ENCODE assay signal across 8 cellular contexts in genomic region chr2:165952600-165953210, GRCh38. TPM values are rescaled to one million over a fixed set of nuclear protein-coding genes. Genes with fewer than 3 reads are reported as not detected.
DNase-seq lines count a peak whose midpoint lies in the region; ATAC-seq, FAIRE-seq and TF ChIP-seq lines count a peak whose summit lies in the region.

No MANE protein-coding gene starts in this region.

- H3K36me3 Mint-ChIP-seq in Caco-2 (ENCODE audit: insufficient read depth, unreplicated experiment): no peaks in the 10 kb centered on the region
- H3K36me3 Mint-ChIP-seq in activated naive CD8-positive, alpha-beta T cell treated with anti-CD3 and anti-CD28 coated beads for 36 hours: peaks cover 5% of the 10 kb centered on the region
- H3K36me3 Mint-ChIP-seq in activated naive CD4-positive, alpha-beta T cell treated with anti-CD3 and anti-CD28 coated beads for 36 hours (ENCODE audit: low read depth): peaks cover 7% of the 10 kb centered on the region

- H4K20me1 ChIP-seq in K562 (replicated peaks; ENCODE audit: control insufficient read depth, insufficient read depth, low read length): no peaks in the 10 kb centered on the region

- no peak for TF ChIP-seq EP300 in K562 (IDR thresholded peaks at IDR 0.05; ENCODE audit: low read length)

- no peak overlapping the region for H2BK12ac ChIP-seq in mesenchymal stem cell (ENCODE audit: low read length in 2 of 2)

- TF ChIP-seq POLR2A in K562 (conservative IDR thresholded peaks at IDR 0.05): no peak

- peaks cover 41% of the 10 kb centered on the region for H3K79me2 ChIP-seq in K562 (ENCODE audit: control insufficient read depth, insufficient read depth, low read length)

- POLR2A ChIA-PET in Caco-2 (lab: Charles Lee) (interaction anchor here (0.7 kb wide), 1 partner anchor 84 kb away, joined by 4 read pairs; no protein-coding TSS in a partner anchor), K562 (lab: Yijun Ruan, JAX) (interaction anchor here (0.6 to 3.1 kb wide), 6 partner anchors 12 to 1379 kb away, joined by 3 to 20 read pairs (median 4); partner anchors contain the start of gene SCN9A)

- no peaks in the 10 kb centered on the region for H3K27me3 Mint-ChIP-seq in Caco-2 (ENCODE audit: insufficient read depth, unreplicated experiment)
- no peaks in the 10 kb centered on the region for H3K27me3 Mint-ChIP-seq in activated naive CD8-positive, alpha-beta T cell treated with anti-CD3 and anti-CD28 coated beads for 36 hours
- H3K27me3 Mint-ChIP-seq in activated naive CD4-positive, alpha-beta T cell treated with anti-CD3 and anti-CD28 coated beads for 36 hours (ENCODE audit: low read depth): no peaks in the 10 kb centered on the region

- H3K9me3 Mint-ChIP-seq in Caco-2 (ENCODE audit: unreplicated experiment): no peaks in the 10 kb centered on the region
- H3K9me3 Mint-ChIP-seq in activated naive CD8-positive, alpha-beta T cell treated with anti-CD3 and anti-CD28 coated beads for 36 hours: no peaks in the 10 kb centered on the region
- no peaks in the 10 kb centered on the region for H3K9me3 Mint-ChIP-seq in activated naive CD4-positive, alpha-beta T cell treated with anti-CD3 and anti-CD28 coated beads for 36 hours

- H3K36me3 ChIP-seq in Caco-2 (ENCODE audit: control insufficient read depth, insufficient read depth, low read length): no peaks in the 10 kb centered on the region
- peaks cover 18% of the 10 kb centered on the region for H3K36me3 ChIP-seq in HUES64 (ENCODE audit: insufficient read depth, low read length)
- H3K36me3 ChIP-seq in K562 (ENCODE audit: control insufficient read depth, insufficient read depth, low read length): peaks cover 24% of the 10 kb centered on the region; the same call in 2 of the 3 replicates
- peaks cover 3 to 17% of the 10 kb centered on the region in 2 experiments for H3K36me3 ChIP-seq in mesenchymal stem cell (ENCODE audit: control insufficient read depth in 1 of 2, insufficient read depth in 2 of 2, low read depth in 1 of 2, low read length in 2 of 2)

- H3K4me2 ChIP-seq in K562 (ENCODE audit: insufficient read depth, low read length) (peak overlapping the region; percentile 82), mesenchymal stem cell (ENCODE audit: low read length, poor library complexity, severe bottlenecking) (peak overlapping the region; percentile 73)

- H2AK5ac ChIP-seq in mesenchymal stem cell (ENCODE audit: low read length, severe bottlenecking): no peak overlapping the region

- no peak overlapping the region for H4K91ac ChIP-seq in mesenchymal stem cell (ENCODE audit: low read length)

- H3K27me3 ChIP-seq in Caco-2 (replicated peaks; ENCODE audit: control insufficient read depth, insufficient read depth, low read length) (no peaks in the 10 kb centered on the region), HUES64 (ENCODE audit: insufficient read depth, low read length) (peaks cover 4% of the 10 kb centered on the region; the same call in 1 of the 2 replicates), K562 (ENCODE audit: control insufficient read depth in 2 of 2, insufficient read depth in 2 of 2, low read length in 2 of 2) (no peaks in the 10 kb centered on the region), mesenchymal stem cell (ENCODE audit: control insufficient read depth in 1 of 2, insufficient read depth in 1 of 2, low read length in 2 of 2) (no peaks in the 10 kb centered on the region)

- H3K4me1 ChIP-seq in Caco-2: peaks cover 15% of the 10 kb centered on the region
- H3K4me1 ChIP-seq in HUES64 (ENCODE audit: insufficient read depth, low read length): peaks cover 18% of the 10 kb centered on the region
- peaks cover 0 to 17% of the 10 kb centered on the region in 2 experiments; a peak in 3 of 5 replicates for H3K4me1 ChIP-seq in K562 (replicated peaks in 1 of 2; ENCODE audit: control insufficient read depth in 2 of 2, insufficient read depth in 2 of 2, low read length in 2 of 2)
- no peaks in the 10 kb centered on the region for H3K4me1 ChIP-seq in mesenchymal stem cell (ENCODE audit: control insufficient read depth, insufficient read depth, low read depth, low read length)

- no peaks in the 10 kb centered on the region for H3K9me1 ChIP-seq in K562 (ENCODE audit: control insufficient read depth, insufficient read depth, low read length)

- H3K23ac ChIP-seq in mesenchymal stem cell (ENCODE audit: low read length in 2 of 2): no peak overlapping the region

- H2BK5ac ChIP-seq in mesenchymal stem cell (ENCODE audit: low read depth, low read length, poor library complexity, severe bottlenecking): no peak overlapping the region

- peaks cover 7% of the 10 kb centered on the region for H3K4me1 Mint-ChIP-seq in Caco-2 (ENCODE audit: low read depth, unreplicated experiment)
- H3K4me1 Mint-ChIP-seq in activated naive CD8-positive, alpha-beta T cell treated with anti-CD3 and anti-CD28 coated beads for 36 hours: peaks cover 8% of the 10 kb centered on the region
- peaks cover 13% of the 10 kb centered on the region for H3K4me1 Mint-ChIP-seq in activated naive CD4-positive, alpha-beta T cell treated with anti-CD3 and anti-CD28 coated beads for 36 hours (ENCODE audit: low read depth)

- TF ChIP-seq RAD21 in K562 (CRISPR knock-in tag; conservative IDR thresholded peaks at IDR 0.05 in 1 of 2, IDR thresholded peaks at IDR 0.05 in 1 of 2): no peak

- WGBS in HUES64: 29% methylated on average over 3 of the region's 4 CpGs
- WGBS in K562 (ENCODE audit: insufficient coverage, low coverage, missing lambda C conversion rate): 0% methylated on average over 4 of the region's 4 CpGs
- WGBS in mesenchymal stem cell: 45% methylated on average over 1 of the region's 4 CpGs

- H3K9ac ChIP-seq in HUES64 (ENCODE audit: low read depth, low read length): peak overlapping the region; percentile 75
- peak overlapping the region in 1 of 2 experiments; percentile 81; a peak in 3 of 4 replicates for H3K9ac ChIP-seq in K562 (ENCODE audit: insufficient read depth in 1 of 2, low read depth in 2 of 2, low read length in 2 of 2)
- H3K9ac ChIP-seq in mesenchymal stem cell (ENCODE audit: low read length): peak overlapping the region; percentile 97

- H3K14ac ChIP-seq in mesenchymal stem cell (ENCODE audit: low read length in 2 of 2): no peak overlapping the region

- H2AFZ ChIP-seq in K562 (ENCODE audit: low read depth, low read length) (peak overlapping the region; percentile 79), mesenchymal stem cell (ENCODE audit: low read depth, low read length) (no peak overlapping the region)

- no peak overlapping the region for H3K27ac Mint-ChIP-seq in Caco-2 (ENCODE audit: unreplicated experiment)
- no peak overlapping the region for H3K27ac Mint-ChIP-seq in activated naive CD8-positive, alpha-beta T cell treated with anti-CD3 and anti-CD28 coated beads for 36 hours
- no peak overlapping the region for H3K27ac Mint-ChIP-seq in activated naive CD4-positive, alpha-beta T cell treated with anti-CD3 and anti-CD28 coated beads for 36 hours

- no peak overlapping the region for H3K4ac ChIP-seq in mesenchymal stem cell (ENCODE audit: low read depth in 1 of 2, low read length in 2 of 2)

- H3K18ac ChIP-seq in mesenchymal stem cell (ENCODE audit: low read depth in 1 of 2, low read length in 2 of 2): no peak overlapping the region

- no peak for TF ChIP-seq CTCF in Caco-2 (IDR thresholded peaks at IDR 0.05; ENCODE audit: insufficient read depth in 1 of 2, low read depth in 1 of 2, low read length in 1 of 2, severe bottlenecking in 1 of 2, unreplicated experiment in 1 of 2)
- no peak for TF ChIP-seq CTCF in K562 (IDR thresholded peaks at IDR 0.05 in 2 of 3, conservative IDR thresholded peaks at IDR 0.05 in 1 of 3; ENCODE audit: insufficient read depth in 2 of 3, low read depth in 1 of 3, low read length in 3 of 3)

- no peak overlapping the region for H2BK120ac ChIP-seq in mesenchymal stem cell (ENCODE audit: low read depth, low read length)

- ATAC-seq in K562: peak; percentile 43
- no peak for ATAC-seq in GM19397 (IDR thresholded peaks at IDR 0.05; ENCODE audit: unreplicated experiment)

- H3K9me3 ChIP-seq in Caco-2 (no peaks in the 10 kb centered on the region), HUES64 (ENCODE audit: insufficient read depth, low read depth, low read length) (no peaks in the 10 kb centered on the region), K562 (replicated peaks; ENCODE audit: control insufficient read depth, insufficient read depth, low read depth, low read length) (no peaks in the 10 kb centered on the region), mesenchymal stem cell (ENCODE audit: control insufficient read depth, low read length) (no peaks in the 10 kb centered on the region)

- BruUV-seq in Caco-2 (replicated peaks; lab: Mats Ljungman, UMichigan) (TSS peak; percentile 58), K562 (replicated peaks; lab: Mats Ljungman, UMichigan) (TSS peak; percentile 54)

- H3K79me1 ChIP-seq in mesenchymal stem cell (replicated peaks; ENCODE audit: low read length, poor library complexity, severe bottlenecking): peaks cover 10% of the 10 kb centered on the region

- intact Hi-C loops in Caco-2 (cut with micrococcal nuclease; ENCODE audit: unreplicated experiment): loop anchor here (1.0 kb wide), 1 partner anchor 158 kb away; the partner anchor contains the start of gene GALNT3
- intact Hi-C loops in K562 (cut with micrococcal nuclease): loop anchor here (5.0 to 10.0 kb wide), 3 partner anchors 155 to 472 kb away; partner anchors contain the start of gene SCN1A
- intact Hi-C loops in activated naive CD4-positive, alpha-beta T cell treated with anti-CD3 and anti-CD28 coated beads for 36 hours (cut with micrococcal nuclease): loop anchor here (1.0 to 5.0 kb wide), 5 partner anchors 76 to 960 kb away; partner anchors contain the start of gene GALNT3

- in situ Hi-C loops in K562 (cut with MboI): no loop called here

- peak; percentile 71 for FAIRE-seq in K562 (lab: Jason Lieb, UNC)

- DNase-seq in Caco-2 (no peak), K562 (ENCODE audit: extremely low read depth in 1 of 4, low spot score in 3 of 4) (peak in 2 of 4 experiments; percentile 43 to 61), mesenchymal stem cell (peak; percentile 59), mesenteric fat pad (ENCODE audit: low spot score) (no peak)
- DNase-seq in activated naive CD8-positive, alpha-beta T cell treated with anti-CD3 and anti-CD28 coated beads for 36 hours: no peak
- DNase-seq in activated naive CD4-positive, alpha-beta T cell treated with anti-CD3 and anti-CD28 coated beads for 36 hours: no peak

- H3K4me3 Mint-ChIP-seq in Caco-2 (ENCODE audit: unreplicated experiment): no peak overlapping the region
- no peak overlapping the region for H3K4me3 Mint-ChIP-seq in activated naive CD8-positive, alpha-beta T cell treated with anti-CD3 and anti-CD28 coated beads for 36 hours
- no peak overlapping the region for H3K4me3 Mint-ChIP-seq in activated naive CD4-positive, alpha-beta T cell treated with anti-CD3 and anti-CD28 coated beads for 36 hours

- CTCF ChIA-PET in Caco-2 (lab: Charles Lee) (interaction anchor here (0.8 to 1.8 kb wide), 5 partner anchors 8 to 175 kb away, joined by 3 to 11 read pairs (median 6); partner anchors contain the start of gene SCN1A), K562 (lab: Yijun Ruan, JAX; ENCODE audit: low intra/inter-chr PET ratio) (no interaction called here)
- CTCF ChIA-PET in activated naive CD4-positive, alpha-beta T cell treated with anti-CD3 and anti-CD28 coated beads for 36 hours (lab: Charles Lee): interaction anchor here (1.2 to 1.7 kb wide), 2 partner anchors 156 to 175 kb away, joined by 3 to 6 read pairs; partner anchors contain the start of gene SCN1A

- no peak overlapping the region for H2BK15ac ChIP-seq in mesenchymal stem cell (ENCODE audit: low read depth, poor library complexity, severe bottlenecking)

- H3K27ac ChIP-seq in HUES64 (ENCODE audit: low read depth, low read length) (no peak overlapping the region), K562 (ENCODE audit: extremely low read depth, low read depth, low read length) (peak overlapping the region; percentile 83), mesenchymal stem cell (ENCODE audit: low read length, poor library complexity, severe bottlenecking) (no peak overlapping the region)

- H3K4me3 ChIP-seq in Caco-2 (ENCODE audit: low read depth, low read length) (peak overlapping the region; percentile 64), HUES64 (ENCODE audit: low read length) (peak overlapping the region; percentile 90), K562 (peak overlapping the region; percentile 82), mesenchymal stem cell (ENCODE audit: insufficient read depth in 1 of 2, low read depth in 1 of 2, low read length in 2 of 2) (peak overlapping the region; percentile 66 to 94)

- no peak overlapping the region for H4K8ac ChIP-seq in mesenchymal stem cell (ENCODE audit: low read length)

RNA-seq across cellular contexts. Expression of gene TTC21B, which starts 0.9 kb away (rescaled TPM):
- total RNA-seq in Caco-2 (2022): 13.5 and 14.2 TPM in 2 replicates
- polyA plus RNA-seq in HUES64 (2013, experiment 1 of 2): 14.2 TPM
- 15.8 TPM for polyA plus RNA-seq in HUES64 (2013, experiment 2 of 2)
- 40.6 and 134 TPM in 2 replicates for total RNA-seq in K562 (2011; cell fraction: chromatin; rRNA removed; ENCODE audit: low replicate concordance)
- 16.2 and 28.6 TPM in 2 replicates for total RNA-seq in K562 (2011; cell fraction: nucleolus; rRNA removed)
- 40.7 and 49.7 TPM in 2 replicates for total RNA-seq in K562 (2011; cell fraction: nucleoplasm; rRNA removed)
- 18.5 and 26.1 TPM in 2 replicates for total RNA-seq in K562 (2014; rRNA removed)
- 26.3 and 29.9 TPM in 2 replicates for total RNA-seq in K562 (2014; rRNA removed; fragmentation: Illumina TruSeq; extraction: Trizol)
- 27.7 and 29.3 TPM in 2 replicates for total RNA-seq in K562 (2015; rRNA removed; fragmentation: Illumina TruSeq; extraction: Trizol)
- 17.2 and 20.8 TPM in 2 replicates for total RNA-seq in K562 (2021)
- polyA plus RNA-seq in K562 (2011; rRNA removed): 30.0 and 34.9 TPM in 2 replicates
- polyA plus RNA-seq in K562 (2011; cell fraction: cytosol; rRNA removed): 8.0 and 13.6 TPM in 2 replicates
- polyA plus RNA-seq in K562 (2011; cell fraction: nucleus; rRNA removed): 39.4 and 45.7 TPM in 2 replicates
- 7.5 and 9.2 TPM in 2 replicates for polyA plus RNA-seq in K562 (2012)
- 14.2 and 16.5 TPM in 2 replicates for polyA plus RNA-seq in K562 (2014; fragmentation: Illumina TruSeq; extraction: Trizol)
- polyA plus RNA-seq in K562 (2014; fragmentation: Nextera tagmentation; extraction: Ambion mirVana): 1 to 10 TPM; 5.2 to 8.7 TPM
- 20.8 and 21.2 TPM in 2 replicates for polyA plus RNA-seq in K562 (2014; rRNA removed)
- 84.5 and 90.4 TPM in 2 replicates for polyA minus RNA-seq in K562 (2011; rRNA and poly(A)+ RNA removed)
- polyA minus RNA-seq in K562 (2011; cell fraction: cytosol; rRNA and poly(A)+ RNA removed): 9.7 and 20.7 TPM in 2 replicates
- 54.7 and 82.5 TPM in 2 replicates for polyA minus RNA-seq in K562 (2011; cell fraction: nucleus; rRNA and poly(A)+ RNA removed)
- 3.5 TPM for polyA plus RNA-seq in mesenchymal stem cell (2013, experiment 1 of 2)
- polyA plus RNA-seq in mesenchymal stem cell (2013, experiment 2 of 2): 3.1 TPM
- 10 to 100 TPM; 21.3 to 24.1 TPM for total RNA-seq in activated naive CD8-positive, alpha-beta T cell treated with anti-CD3 and anti-CD28 coated beads for 36 hours
- 13.5 TPM for total RNA-seq in mesenteric fat pad
- total RNA-seq in activated naive CD4-positive, alpha-beta T cell treated with anti-CD3 and anti-CD28 coated beads for 36 hours: 10 to 100 TPM; 22.6 TPM
